In genomic region chr5:90408571-90409317, GRCh38 we compare ENCODE assay signal across 8 cellular contexts. TPM values are rescaled to one million over a fixed set of nuclear protein-coding genes. Genes with fewer than 3 reads are reported as not detected.
DNase-seq lines count a peak whose midpoint lies in the region; ATAC-seq and TF ChIP-seq lines count a peak whose summit lies in the region.

No MANE protein-coding gene starts in this region.

- H3K9me3 ChIP-seq in DOHH2 (ENCODE audit: control insufficient read depth, insufficient read depth, low read length), result no peaks in the 10 kb centered on the region
- no peaks in the 10 kb centered on the region for H3K9me3 ChIP-seq in gastrocnemius medialis

- peak in 1 of 2 donors; percentile 39 for TF ChIP-seq POLR2A in gastrocnemius medialis (IDR thresholded peaks at IDR 0.05)

- peak overlapping the region; percentile 94 for H3K4me3 ChIP-seq in DOHH2 (ENCODE audit: low read length)
- peak overlapping the region; percentile 76 to 97 (median 86) for H3K4me3 ChIP-seq in gastrocnemius medialis

- DNase-seq in NCI-H69 (lab: John Stamatoyannopoulos, UW) (peak; percentile 74), gastrocnemius medialis (no peak), NCI-H2029 treated with DMSO at 0.1 percent for 48 hours (lab: John Stamatoyannopoulos, UW) (no peak)
- DNase-seq in activated CD4-positive, CD25-positive, alpha-beta regulatory T cell (lab: John Stamatoyannopoulos, UW), result no peak

- H3K27ac ChIP-seq in DOHH2 (ENCODE audit: low read depth, low read length) (peak overlapping the region; percentile 89), gastrocnemius medialis (peak overlapping the region; percentile 92 to 97 (median 94))

- peaks cover 54% of the 10 kb centered on the region for H3K79me2 ChIP-seq in DOHH2 (ENCODE audit: control insufficient read depth, low read length)

- H3K27me3 ChIP-seq in DOHH2 (ENCODE audit: control insufficient read depth, low read length) (no peaks in the 10 kb centered on the region; the same call in 1 of the 2 replicates), gastrocnemius medialis (no peaks in the 10 kb centered on the region)

- ATAC-seq in GM21737 (IDR thresholded peaks at IDR 0.05; ENCODE audit: unreplicated experiment) (peak; percentile 3), esophagus mucosa (peak; percentile 2), gastrocnemius medialis (no peak), HG03439 (IDR thresholded peaks at IDR 0.05; ENCODE audit: unreplicated experiment) (no peak)

- in situ Hi-C loops in gastrocnemius medialis (cut with MboI; ENCODE audit: low sequenced_read_pairs in 4 of 4), result loop anchor here in 3 of 4 donors (10.0 to 25.0 kb wide), 4 partner anchors 116 to 1696 kb away; partner anchors contain the start of genes LYSMD3 (in 2 of the 3) and ARRDC3 (in 1 of the 3)

- TF ChIP-seq CTCF in DOHH2 (IDR thresholded peaks at IDR 0.05; ENCODE audit: low read depth, low read length, poor library complexity, severe bottlenecking), result no peak
- TF ChIP-seq CTCF in gastrocnemius medialis (IDR thresholded peaks at IDR 0.05 in 4 of 5, conservative IDR thresholded peaks at IDR 0.05 in 1 of 5), result no peak

- H3K36me3 ChIP-seq in DOHH2 (ENCODE audit: control insufficient read depth, low read length) (peaks cover 40% of the 10 kb centered on the region), gastrocnemius medialis (peaks cover 0 to 26% of the 10 kb centered on the region in 2 donors)

- intact Hi-C loops in gastrocnemius medialis (cut with DNase I; ENCODE audit: low total_unique reads), result loop anchor here (1.0 to 5.0 kb wide), 3 partner anchors 66 to 1526 kb away; partner anchors contain the start of genes LYSMD3, MBLAC2, MEF2C and POLR3G

- H3K4me1 ChIP-seq in DOHH2 (ENCODE audit: control insufficient read depth, low read length) (peaks cover 29% of the 10 kb centered on the region), gastrocnemius medialis (peaks cover 12 to 14% of the 10 kb centered on the region in 2 donors)

- H4K20me1 ChIP-seq in DOHH2 (ENCODE audit: control insufficient read depth, insufficient read depth, low read depth, low read length), result no peaks in the 10 kb centered on the region

- H3K4me2 ChIP-seq in DOHH2 (ENCODE audit: low read length), result peak overlapping the region; percentile 75

- H3K9me2 ChIP-seq in DOHH2 (replicated peaks; ENCODE audit: control insufficient read depth, low read length), result no peaks in the 10 kb centered on the region

- H3F3A ChIP-seq in DOHH2 (ENCODE audit: control insufficient read depth, insufficient read depth), result no peaks in the 10 kb centered on the region; the same call in 1 of the 2 replicates

RNA-seq across cellular contexts. Expression of gene CETN3, which starts 0.8 kb away (rescaled TPM):
- total RNA-seq in esophagus mucosa (19.2 TPM), gastrocnemius medialis (1 to 10 TPM; 1.4 to 4.9 (median 3.2) TPM)

Comparison
In these comparisons a context has a peak if more than half of its experiments do, and no peak if none do; other contexts are left out.
1. ATAC-seq: peak in GM21737 (single experiment) and esophagus mucosa (single experiment); none in gastrocnemius medialis (0 of 2) and HG03439 (single experiment).